ENCODE assay signal across 31 cellular contexts in the genomic region with DNA sequence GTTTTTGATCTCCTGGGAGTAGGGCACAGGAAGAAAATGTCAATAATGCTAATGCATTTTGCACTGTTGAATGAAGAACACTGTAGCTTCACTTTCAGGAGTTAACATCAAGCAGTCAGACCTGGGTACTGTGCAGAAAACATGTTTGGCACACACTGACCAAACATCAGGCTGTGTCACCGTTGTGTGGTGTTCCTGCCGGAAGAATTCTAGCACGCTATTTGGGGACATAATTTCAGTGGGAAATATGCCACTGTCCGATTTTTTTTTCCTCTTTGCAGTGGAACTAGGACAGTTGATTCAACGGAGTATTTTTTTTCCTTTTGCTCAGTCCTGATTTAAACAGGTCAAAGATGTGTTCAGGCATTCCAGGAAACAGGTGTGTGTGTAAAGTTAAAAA. TPM values are rescaled to one million over a fixed set of nuclear protein-coding genes. Genes with fewer than 3 reads are reported as not detected.
"Had no signal": no experiment of that assay in that cellular context is flagged by ENCODE, and none has a peak within 500 bp of the region (broad histone marks: within the 10 kb centered on the region; RNA-seq: fewer than 3 reads in every experiment).

No MANE protein-coding gene starts in this region.

- ATAC-seq: activated CD8-positive, alpha-beta memory T cell treated with anti-CD3 and anti-CD28 coated beads, Interleukin-2, amount 10 ng/mL, durations not matched to agents 7 days and 5 days; activated CD8-positive, alpha-beta T cell treated with anti-CD3 and anti-CD28 coated beads, Interleukin-2, amount 10 ng/mL, durations not matched to agents 7 days and 5 days; activated naive CD8-positive, alpha-beta T cell treated with anti-CD3 and anti-CD28 coated beads, Interleukin-2, amount 50 U/mL, for 24 hours had no signal

- DNase-seq: activated B cell treated with CpG ODN at 0.5 μM for 24 hours; activated CD4-positive, alpha-beta memory T cell treated with anti-CD3 and anti-CD28 coated beads, Interleukin-2, amount 10 ng/mL, durations not matched to agents 7 days and 5 days; activated CD4-positive, alpha-beta T cell treated with anti-CD3 and anti-CD28 coated beads for 4 hours; activated CD4-positive, alpha-beta T cell treated with anti-CD3 and anti-CD28 coated beads, Interleukin-2, amount 10 ng/mL, durations not matched to agents 7 days and 5 days; activated CD4-positive, alpha-beta T cell treated with anti-CD3 and anti-CD28 coated beads, Interleukin-2, amount 50 U/mL, for 48 hours; activated CD4-positive, CD25-positive, alpha-beta regulatory T cell treated with anti-CD3 and anti-CD28 coated beads, Interleukin-2, amount 50 U/mL, for 72 hours; activated CD8-positive, alpha-beta memory T cell treated with anti-CD3 and anti-CD28 coated beads for 24 hours; activated CD8-positive, alpha-beta memory T cell treated with anti-CD3 and anti-CD28 coated beads, Interleukin-2, amount 10 ng/mL, durations not matched to agents 7 days and 5 days; activated CD8-positive, alpha-beta memory T cell treated with anti-CD3 and anti-CD28 coated beads, Interleukin-2, amount 50 U/mL, for 48 hours; activated CD8-positive, alpha-beta T cell treated with anti-CD3 and anti-CD28 coated beads, Interleukin-2, amount 10 ng/mL, durations not matched to agents 7 days and 5 days; activated effector memory CD4-positive, alpha-beta T cell treated with Interleukin-2 at 50 U/mL for 16 hours; activated gamma-delta T cell; activated naive CD4-positive, alpha-beta T cell treated with anti-CD3 and anti-CD28 coated beads, Interleukin-2, amount 10 ng/mL, durations not matched to agents 7 days and 5 days; activated naive CD4-positive, alpha-beta T cell treated with Interleukin-2 at 50 U/mL for 16 hours; activated naive CD8-positive, alpha-beta T cell treated with anti-CD3 and anti-CD28 coated beads, Interleukin-2, amount 10 ng/mL, durations not matched to agents 7 days and 5 days; activated naive CD8-positive, alpha-beta T cell treated with anti-CD3 and anti-CD28 coated beads, Interleukin-2, amount 50 U/mL, for 24 hours; activated T-cell treated with anti-CD3 and anti-CD28 coated beads, Interleukin-2, amount 50 U/mL, for 24 hours; activated T-cell treated with anti-CD3 and anti-CD28 coated beads, Interleukin-2, amount 50 U/mL, for 48 hours; amygdala; anterior cingulate cortex; caudate nucleus; cerebellar nuclear complex; T-helper 1 cell; T-helper 2 cell; T-helper 9 cell had no signal

- H3K9me3 ChIP-seq: ascending aorta had no signal

- H3K36me3 ChIP-seq: ascending aorta, cardiac muscle cell had no signal

- H3K27ac ChIP-seq: ascending aorta, cardiac muscle cell, VCaP had no signal

- H3K4me1 ChIP-seq: ascending aorta had no signal

- H3K27me3 ChIP-seq: ascending aorta, cardiac muscle cell had no signal

- H3K4me3 ChIP-seq: ascending aorta, cardiac muscle cell had no signal

- FAIRE-seq: bronchial epithelial cell, TTC549 had no signal

RNA-seq across cellular contexts. Expression of a gene that starts 24.4 kb away (rescaled TPM):
- total RNA-seq: activated B cell treated with CpG ODN at 0.5 μM for 24 hours; activated CD4-positive, alpha-beta memory T cell treated with anti-CD3 and anti-CD28 coated beads, Interleukin-2, amount 10 ng/mL, durations not matched to agents 7 days and 5 days; activated CD4-positive, alpha-beta T cell treated with anti-CD3 and anti-CD28 coated beads, Interleukin-2, amount 10 ng/mL, durations not matched to agents 7 days and 5 days; activated CD8-positive, alpha-beta memory T cell treated with anti-CD3 and anti-CD28 coated beads, Interleukin-2, amount 10 ng/mL, durations not matched to agents 7 days and 5 days; activated CD8-positive, alpha-beta T cell treated with anti-CD3 and anti-CD28 coated beads, Interleukin-2, amount 10 ng/mL, durations not matched to agents 7 days and 5 days; activated naive CD8-positive, alpha-beta T cell treated with anti-CD3 and anti-CD28 coated beads, Interleukin-2, amount 10 ng/mL, durations not matched to agents 7 days and 5 days; activated T-helper 2 cell treated with anti-CD3 and anti-CD28 coated beads, Interferon-gamma antibody, Interleukin-2, Interleukin-4, amounts not matched to agents 10 μg/mL and 5 μg/mL and 100 μg/mL, durations not matched to agents 14 hours and 24 hours and 36 hours; ascending aorta; bronchial epithelial cell; cardiac muscle cell had no signal
